Comparison of ENCODE assay signal across 8 cellular contexts in genomic region chr7:112205348-112206237, GRCh38. TPM values are rescaled to one million over a fixed set of nuclear protein-coding genes. Genes with fewer than 3 reads are reported as not detected.
DNase-seq lines count a peak whose midpoint lies in the region; ATAC-seq and TF ChIP-seq lines count a peak whose summit lies in the region.

No MANE protein-coding gene starts in this region.

- DNase-seq in LHCN-M2 (ENCODE audit: low read depth) (peak; percentile 72), chondrocyte (ENCODE audit: low spot score) (peak; percentile 64), kidney epithelial cell (ENCODE audit: low read depth) (no peak)
- DNase-seq in stimulated activated CD4-positive, alpha-beta T cell treated with anti-CD3 and anti-CD28 coated beads, Interleukin-1b, Interleukin-23, amount 100 ng/mL, for 4 hours (ENCODE audit: low read depth in 2 of 2): peak; percentile 9 to 15

- peak overlapping the region; percentile 97 for H3K9ac ChIP-seq in ES-I3 (ENCODE audit: low read depth, low read length)

- H3K9me3 Mint-ChIP-seq in chondrocyte (ENCODE audit: low read depth): no peaks in the 10 kb centered on the region

- H3K27ac Mint-ChIP-seq in chondrocyte (ENCODE audit: unreplicated experiment): peak overlapping the region; percentile 93

- peak overlapping the region; percentile 68 for H3K4me3 ChIP-seq in kidney epithelial cell (ENCODE audit: low read depth, low read length)

- no peaks in the 10 kb centered on the region for H3K27me3 ChIP-seq in kidney epithelial cell (ENCODE audit: control insufficient read depth, insufficient read depth, low read length)

- no peaks in the 10 kb centered on the region for H3K27me3 Mint-ChIP-seq in chondrocyte (ENCODE audit: low read depth)

- TF ChIP-seq CTCF in VCaP (conservative IDR thresholded peaks at IDR 0.05) (0 out of 2 replicates have a peak, but pooled peaks have one; percentile 3), chondrocyte (IDR thresholded peaks at IDR 0.05) (peak; percentile 15), kidney epithelial cell (IDR thresholded peaks at IDR 0.05; ENCODE audit: insufficient read depth, low read length, poor library complexity, severe bottlenecking) (no peak)

- H3K36me3 Mint-ChIP-seq in chondrocyte (ENCODE audit: low read depth): no peaks in the 10 kb centered on the region

- H3K4me1 Mint-ChIP-seq in chondrocyte (ENCODE audit: low read depth): peaks cover 50% of the 10 kb centered on the region

- peaks cover 6% of the 10 kb centered on the region; the same call in 1 of the 2 replicates for H3K4me1 ChIP-seq in ES-I3 (ENCODE audit: insufficient read depth, low read length)

- H3K36me3 ChIP-seq in ES-I3 (ENCODE audit: insufficient read depth, low read length): no peaks in the 10 kb centered on the region
- no peaks in the 10 kb centered on the region for H3K36me3 ChIP-seq in kidney epithelial cell (ENCODE audit: control insufficient read depth, insufficient read depth, low read length)

- peak overlapping the region; percentile 84 for H3K27ac ChIP-seq in VCaP

- peak overlapping the region; percentile 98 for H3K4me3 Mint-ChIP-seq in chondrocyte (ENCODE audit: unreplicated experiment)

- no peaks in the 10 kb centered on the region for H3K9me3 ChIP-seq in ES-I3 (ENCODE audit: control insufficient read depth, insufficient read depth, low read length)

- peak; percentile 4 for ATAC-seq in GM21825 (IDR thresholded peaks at IDR 0.05; ENCODE audit: unreplicated experiment)
- no peak for ATAC-seq in GM18858 (IDR thresholded peaks at IDR 0.05; ENCODE audit: unreplicated experiment)

RNA-seq across cellular contexts. Expression of gene DOCK4, which starts 0.6 kb away (rescaled TPM):
- 6.3 and 13.7 TPM in 2 replicates for total RNA-seq in LHCN-M2 (2014; rRNA removed)
- 0.98 TPM for polyA plus RNA-seq in LHCN-M2 (2012)
- total RNA-seq in chondrocyte: 43.0 to 102 TPM (median 48.8 TPM) in 3 replicates
- 16.8 and 24.0 TPM in 2 replicates for total RNA-seq in kidney epithelial cell

RNA-seq across cellular contexts. Expression of gene ZNF277, which starts 0.9 kb away (rescaled TPM):
- 23.8 and 24.4 TPM in 2 replicates for total RNA-seq in LHCN-M2 (2014; rRNA removed)
- 8.3 TPM for polyA plus RNA-seq in LHCN-M2 (2012)
- total RNA-seq in chondrocyte: 15.5 to 18.8 TPM (median 16.2 TPM) in 3 replicates
- 34.6 and 35.0 TPM in 2 replicates for total RNA-seq in kidney epithelial cell
